8 cellular contexts compared by ENCODE assay signal in the genomic region with DNA sequence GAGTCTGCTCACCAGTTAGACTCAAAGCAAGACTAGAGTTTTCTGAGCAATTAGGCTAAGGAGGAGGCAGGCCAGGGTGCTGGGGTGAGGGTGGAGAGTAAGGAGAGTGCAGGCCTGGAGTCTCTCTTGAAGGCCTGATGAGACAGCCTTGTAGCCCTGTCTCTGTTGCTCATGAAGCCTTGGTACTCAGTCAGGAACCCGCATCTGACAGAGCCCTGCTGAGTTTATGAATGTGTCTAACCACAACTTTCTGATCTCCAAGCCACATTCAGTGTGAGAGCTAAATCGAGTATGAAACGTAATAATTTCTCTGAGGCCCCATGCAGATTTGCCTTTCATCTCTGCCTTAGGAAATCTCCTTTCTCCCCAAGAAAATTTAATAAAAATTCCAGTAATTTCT.
A peak's percentile ranks its signal among the peaks of the same experiment; 100 is the strongest.
DNase-seq lines count a peak whose midpoint lies in the region; ATAC-seq and TF ChIP-seq lines count a peak whose summit lies in the region.

No MANE protein-coding gene starts in this region.

- TF ChIP-seq CTCF in GM10266 (IDR thresholded peaks at IDR 0.05; ENCODE audit: control insufficient read depth, insufficient read depth, low read depth, missing control alignments): no peak

- ATAC-seq in GM21447 (IDR thresholded peaks at IDR 0.05; ENCODE audit: unreplicated experiment) (peak; percentile 85), HG03575 (IDR thresholded peaks at IDR 0.05; ENCODE audit: extremely low read depth, insufficient number of reproducible peaks, low FRiP score, unreplicated experiment) (peak; percentile 94), Right ventricle myocardium superior (ENCODE audit: poor library complexity) (no peak)

- DNase-seq in GM10266 (ENCODE audit: extremely low spot score): peak; percentile 41
- DNase-seq in EL: no peak
- no peak for DNase-seq in cerebellum (ENCODE audit: low spot score)
- DNase-seq in Right ventricle myocardium superior: no peak
- DNase-seq in AML-193 (lab: John Stamatoyannopoulos, UW): no peak

- H3K27ac ChIP-seq in cingulate gyrus (ENCODE audit: low read depth, low read length): peak overlapping the region; percentile 72

- intact Hi-C loops in Right ventricle myocardium superior (cut with DNase I): no loop called here
